In the genomic region with DNA sequence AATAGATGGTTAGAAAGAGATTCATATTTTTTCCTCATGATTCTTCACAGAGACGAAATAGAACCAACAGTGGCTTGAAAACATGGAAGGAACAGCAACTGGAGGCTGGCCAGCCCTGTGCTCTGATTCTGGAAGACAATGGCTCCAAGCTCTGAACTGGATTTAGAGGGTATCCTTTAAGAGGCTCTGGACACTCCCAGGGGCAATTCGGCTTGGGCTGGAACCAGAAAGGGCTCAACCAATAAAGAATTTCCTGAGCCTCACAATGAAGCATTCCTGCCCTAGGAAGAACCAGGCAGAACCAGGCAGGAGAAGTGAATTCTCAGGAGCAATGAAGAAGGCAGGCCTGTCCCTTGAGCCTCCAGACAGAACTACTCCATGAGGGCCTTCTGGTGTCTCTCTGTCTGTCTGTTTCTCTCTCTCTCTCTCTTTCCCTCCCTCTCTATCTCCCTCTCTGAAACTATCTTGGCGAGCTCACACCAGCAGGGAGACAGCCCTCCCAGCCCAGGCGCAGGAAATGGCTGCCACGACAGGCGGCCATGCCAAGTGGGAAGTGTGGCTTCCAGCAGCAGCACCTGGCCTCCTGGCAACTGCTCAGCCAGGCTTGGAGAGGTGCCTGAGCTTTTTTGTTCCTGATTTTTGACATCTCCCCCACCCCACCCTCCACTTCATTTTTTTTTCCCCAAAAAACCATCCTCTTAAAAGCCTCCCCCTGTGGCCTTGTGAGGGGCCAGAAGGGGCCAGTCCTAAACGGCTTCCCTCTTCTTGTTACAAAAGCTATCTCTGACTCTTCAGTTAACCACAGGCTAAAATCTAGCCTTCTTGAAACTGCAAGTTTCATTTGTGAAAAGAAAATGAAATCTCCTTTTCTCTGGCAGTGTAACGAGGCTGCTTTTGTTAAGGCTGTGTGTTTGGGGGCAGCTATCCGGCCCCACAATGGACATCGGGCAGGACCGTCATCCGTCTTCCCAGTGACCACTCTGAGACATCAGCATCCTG, we compare ENCODE assay signal across 1 cellular context.
TF ChIP-seq lines count a peak whose summit lies in the region.

No MANE protein-coding gene starts in this region.

TF ChIP-seq in GM23338, 12 proteins besides CTCF, POLR2A, EP300 and RAD21 (continued from another document):
- TF ChIP-seq ZNF462 (CRISPR knock-in tag; IDR thresholded peaks at IDR 0.05) (no peak), REST (IDR thresholded peaks at IDR 0.05; ENCODE audit: unreplicated experiment) (no peak), NANOG (IDR thresholded peaks at IDR 0.05; ENCODE audit: borderline replicate concordance) (no peak), STAT1 (IDR thresholded peaks at IDR 0.05; ENCODE audit: unreplicated experiment) (no peak), ETS1 (IDR thresholded peaks at IDR 0.05) (no peak), POLR2AphosphoS5 (IDR thresholded peaks at IDR 0.05; ENCODE audit: low read depth) (no peak), JUNB (IDR thresholded peaks at IDR 0.05; ENCODE audit: unreplicated experiment) (no peak), EZH2 (IDR thresholded peaks at IDR 0.05; ENCODE audit: low read depth, unreplicated experiment) (no peak)
